In genomic region chr3:12787346-12787745, GRCh38 we compare ENCODE assay signal across 10 cellular contexts. TPM values are rescaled to one million over a fixed set of nuclear protein-coding genes. Genes with fewer than 3 reads are reported as not detected.
DNase-seq lines count a peak whose midpoint lies in the region; TF ChIP-seq lines count a peak whose summit lies in the region.
"Not testable (repeated sequence)": the region's sequence is repeated elsewhere in the genome, so short reads cannot be mapped to it uniquely, and the experiment has no call there.
"Had no signal": no experiment of that assay in that cellular context is flagged by ENCODE, and none has a peak within 500 bp of the region (broad histone marks: within the 10 kb centered on the region; RNA-seq: fewer than 3 reads in every experiment).

No MANE protein-coding gene starts in this region.

- DNase-seq in AG04449 (ENCODE audit: low read depth, low spot score); GM20000 (ENCODE audit: low spot score): not testable (repeated sequence)
- DNase-seq in NCI-H446 (lab: John Stamatoyannopoulos, UW) (peak; percentile 29 to 40), fibroblast of pulmonary artery (ENCODE audit: low read depth) (peak; percentile 59), myocyte (ENCODE audit: low read depth) (peak; percentile 50)
- peak; percentile 16 for DNase-seq in activated CD4-positive, CD25-positive, alpha-beta regulatory T cell treated with anti-CD3 and anti-CD28 coated beads, Interleukin-2, amount 50 U/mL, for 16 hours (ENCODE audit: low read depth, low spot score)
- peak; percentile 77 for DNase-seq in activated naive CD4-positive, alpha-beta T cell treated with anti-CD3 and anti-CD28 coated beads for 36 hours
- peak in 2 of 3 donors; percentile 34 to 44 for DNase-seq in stimulated activated CD4-positive, alpha-beta T cell treated with anti-CD3 and anti-CD28 coated beads, TNF-alpha, amount 100 ng/mL, for 1 hour (ENCODE audit: low read depth in 3 of 3, low spot score in 1 of 3)

- TF ChIP-seq CTCF in AG04449 (IDR thresholded peaks at IDR 0.05; ENCODE audit: insufficient read depth, low read length, missing control alignments) (peak; percentile 37), GM20000 (IDR thresholded peaks at IDR 0.05; ENCODE audit: extremely low read depth, missing control alignments) (peak; percentile 7), fibroblast of pulmonary artery (IDR thresholded peaks at IDR 0.05; ENCODE audit: low read length, missing control alignments) (peak; percentile 57)

- H3K4me1 Mint-ChIP-seq in activated naive CD4-positive, alpha-beta T cell treated with anti-CD3 and anti-CD28 coated beads for 36 hours (ENCODE audit: low read depth), result not testable (repeated sequence)

- CTCF ChIA-PET in AG04449 (lab: Yijun Ruan, JAX), result interaction anchor here (0.6 to 3.5 kb wide), 17 partner anchors 9 to 187 kb away, joined by 3 to 39 read pairs (median 8); partner anchors contain the start of genes CAND2 and RPL32
- CTCF ChIA-PET in activated naive CD4-positive, alpha-beta T cell treated with anti-CD3 and anti-CD28 coated beads for 36 hours (lab: Charles Lee), result interaction anchor here (0.8 to 3.5 kb wide), 11 partner anchors 8 to 110 kb away, joined by 3 to 30 read pairs (median 4); partner anchors contain the start of genes CAND2 and RPL32

- H3K27ac Mint-ChIP-seq in activated naive CD4-positive, alpha-beta T cell treated with anti-CD3 and anti-CD28 coated beads for 36 hours, result not testable (repeated sequence)

- H3K36me3 Mint-ChIP-seq in activated naive CD4-positive, alpha-beta T cell treated with anti-CD3 and anti-CD28 coated beads for 36 hours (ENCODE audit: low read depth), result not testable (repeated sequence)

- intact Hi-C loops in activated naive CD4-positive, alpha-beta T cell treated with anti-CD3 and anti-CD28 coated beads for 36 hours (cut with micrococcal nuclease), result loop anchor here (1.0 to 2.0 kb wide), 2 partner anchors 53 to 105 kb away; partner anchors contain the start of gene RPL32

- not testable (repeated sequence) for H3K27me3 Mint-ChIP-seq in activated naive CD4-positive, alpha-beta T cell treated with anti-CD3 and anti-CD28 coated beads for 36 hours (ENCODE audit: low read depth)

- not testable (repeated sequence) for H3K4me3 ChIP-seq in AG04449 (ENCODE audit: low read depth, low read length); fibroblast of pulmonary artery (replicated peaks; ENCODE audit: low read depth, low read length)

- H3K9me3 Mint-ChIP-seq in activated naive CD4-positive, alpha-beta T cell treated with anti-CD3 and anti-CD28 coated beads for 36 hours, result not testable (repeated sequence)

- not testable (repeated sequence) for H3K4me3 Mint-ChIP-seq in activated naive CD4-positive, alpha-beta T cell treated with anti-CD3 and anti-CD28 coated beads for 36 hours

- POLR2A ChIA-PET in AG04449 (lab: Yijun Ruan, JAX), result not testable (repeated sequence)

RNA-seq across cellular contexts. Expression of gene CAND2, which starts 9.1 kb away (rescaled TPM):
- total RNA-seq in activated naive CD4-positive, alpha-beta T cell treated with anti-CD3 and anti-CD28 coated beads for 36 hours, result 1 to 10 TPM; 2.5 to 2.7 TPM
- 40.0 and 54.0 TPM in 2 replicates for total RNA-seq in myocyte
- polyA plus RNA-seq in myocyte (2012), result 10.9 TPM

RNA-seq across cellular contexts. Expression of gene TMEM40, which starts 28.3 kb away (rescaled TPM):
- total RNA-seq in activated naive CD4-positive, alpha-beta T cell treated with anti-CD3 and anti-CD28 coated beads for 36 hours, result not detected
- not detected in 2 replicates for total RNA-seq in myocyte
- not detected for polyA plus RNA-seq in myocyte (2012)
- total RNA-seq: activated naive CD4-positive, alpha-beta T cell treated with anti-CD3 and anti-CD28 coated beads, Interleukin-2, amount 50 U/mL, for 72 hours; omental fat pad had no signal

RNA-seq across cellular contexts. Expression of gene RPL32, which starts 54.0 kb away (rescaled TPM):
- 1,000 to 10,000 TPM; 3,385 to 3,704 TPM for total RNA-seq in activated naive CD4-positive, alpha-beta T cell treated with anti-CD3 and anti-CD28 coated beads for 36 hours
- total RNA-seq in myocyte, result 456 and 1,124 TPM in 2 replicates
- polyA plus RNA-seq in myocyte (2012), result 1,975 TPM

Comparison
In these comparisons a context has a peak if more than half of its experiments do, and no peak if none do; other contexts are left out.
1. CTCF ChIP-seq: peak in every context shown above with its lines; median percentile 57 in fibroblast of pulmonary artery; 37 in AG04449; 7 in GM20000.
2. RNA of gene CAND2, which starts 9.1 kb away (total RNA-seq): 40.0 to 54.0 TPM in myocyte; 2.5 to 2.7 TPM in activated naive CD4-positive, alpha-beta T cell treated with anti-CD3 and anti-CD28 coated beads for 36 hours; every median in the first group is over 10 times any median in the second.